Comparison of ENCODE assay signal across 23 cellular contexts in genomic region chr13:95307507-95307906, GRCh38.
"Had no signal": no experiment of that assay in that cellular context is flagged by ENCODE, and none has a peak within 500 bp of the region (broad histone marks: within the 10 kb centered on the region; RNA-seq: fewer than 3 reads in every experiment).

No MANE protein-coding gene starts in this region.

- ATAC-seq: effector memory CD8-positive, alpha-beta T cell; esophagus mucosa; foreskin keratinocyte; gastrocnemius medialis; gastroesophageal sphincter; heart left ventricle; heart right ventricle had no signal

- H3K36me3 ChIP-seq: colonic mucosa, esophagus muscularis mucosa, esophagus squamous epithelium, gastrocnemius medialis, gastroesophageal sphincter, heart left ventricle, heart right ventricle had no signal

- H3K27me3 ChIP-seq: colonic mucosa, dorsolateral prefrontal cortex, esophagus muscularis mucosa, foreskin keratinocyte, gastrocnemius medialis, gastroesophageal sphincter, heart left ventricle, heart right ventricle had no signal

- H3K4me1 ChIP-seq: colonic mucosa, esophagus muscularis mucosa, esophagus squamous epithelium, foreskin keratinocyte, gastroesophageal sphincter, heart left ventricle, heart right ventricle had no signal

- H3K9me3 ChIP-seq: colonic mucosa, esophagus squamous epithelium, gastrocnemius medialis had no signal

- H3K4me3 ChIP-seq: colonic mucosa, coronary artery, dorsolateral prefrontal cortex, esophagus muscularis mucosa, esophagus squamous epithelium, gastrocnemius medialis, gastroesophageal sphincter, heart left ventricle, heart right ventricle had no signal

- DNase-seq: colonic mucosa; dermis blood vessel endothelial cell; dorsolateral prefrontal cortex; effector CD4-positive, alpha-beta T cell; effector CD8-positive, alpha-beta T cell; effector memory CD4-positive, alpha-beta T cell; effector memory CD8-positive, alpha-beta T cell; endodermal cell; esophagus squamous epithelium; foreskin fibroblast; foreskin keratinocyte; foreskin melanocyte; gastrocnemius medialis; glutamatergic neuron; head of caudate nucleus; heart left ventricle; heart right ventricle had no signal

- H3K27ac ChIP-seq: colonic mucosa, coronary artery, dorsolateral prefrontal cortex, epithelial cell of prostate, esophagus muscularis mucosa, esophagus squamous epithelium, foreskin keratinocyte, gastrocnemius medialis, gastroesophageal sphincter, heart left ventricle, heart right ventricle had no signal

- H3K9me3 Mint-ChIP-seq: dendritic cell treated with granulocyte-macrophage colony-stimulating factor and Interleukin-4, amounts not matched to agents 40 ng/mL and 50 ng/mL, for 4 days; effector memory CD8-positive, alpha-beta T cell had no signal

- H3K4me3 Mint-ChIP-seq: dendritic cell treated with granulocyte-macrophage colony-stimulating factor and Interleukin-4, amounts not matched to agents 40 ng/mL and 50 ng/mL, for 4 days; effector memory CD8-positive, alpha-beta T cell; endodermal cell had no signal

- H3K27ac Mint-ChIP-seq: dendritic cell treated with granulocyte-macrophage colony-stimulating factor and Interleukin-4, amounts not matched to agents 40 ng/mL and 50 ng/mL, for 4 days; effector memory CD8-positive, alpha-beta T cell; endodermal cell had no signal
